In the genomic region with DNA sequence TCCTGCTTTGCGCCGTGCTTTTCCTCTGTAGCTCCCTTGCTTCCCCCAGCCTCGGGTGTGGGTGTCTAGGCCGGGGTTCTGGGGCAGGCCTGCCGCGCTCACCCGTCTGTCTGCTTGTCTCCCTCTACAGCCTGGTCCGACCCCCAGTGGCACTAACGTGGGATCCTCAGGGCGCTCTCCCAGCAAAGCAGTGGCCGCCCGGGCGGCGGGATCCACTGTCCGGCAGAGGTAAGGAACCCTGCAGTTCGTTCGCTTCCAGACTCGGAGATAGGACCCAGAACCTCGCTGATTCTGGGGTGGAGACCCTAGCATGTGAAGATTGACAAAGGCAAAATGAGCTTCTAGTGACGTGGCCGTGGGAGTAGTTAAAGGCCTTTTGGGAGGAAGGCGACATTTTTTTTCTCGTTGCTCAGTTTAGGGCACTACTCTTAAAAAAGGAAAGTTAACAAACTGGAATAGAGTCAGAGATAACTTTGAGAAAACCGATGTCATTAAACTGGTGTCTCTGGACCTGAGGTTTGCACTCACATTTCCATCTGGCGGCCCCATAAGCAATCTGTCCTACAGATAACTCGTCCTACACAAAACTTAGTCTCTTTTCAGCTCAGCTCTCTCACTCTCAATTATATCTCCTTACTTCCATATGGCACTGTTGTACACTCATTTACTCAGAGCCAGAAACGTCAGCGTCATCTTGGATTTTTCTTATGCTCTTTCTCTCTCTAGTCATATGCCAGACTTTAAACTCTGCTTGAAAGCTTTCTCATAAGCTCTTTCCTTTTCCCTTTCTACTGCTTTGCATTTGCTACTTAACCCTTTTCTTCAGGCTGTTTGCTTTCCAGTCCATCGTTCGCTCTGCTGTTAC, we compare ENCODE assay signal across 8 cellular contexts. TPM values are rescaled to one million over a fixed set of nuclear protein-coding genes. Genes with fewer than 3 reads are reported as not detected.
A peak's percentile ranks its signal among the peaks of the same experiment; 100 is the strongest.
DNase-seq lines count a peak whose midpoint lies in the region; ATAC-seq and TF ChIP-seq lines count a peak whose summit lies in the region.

No MANE protein-coding gene starts in this region.

- intact Hi-C loops in CD4-positive, alpha-beta T cell (cut with DNase I, micrococcal nuclease) = loop anchor here (5.0 kb wide), 7 partner anchors 35 to 1375 kb away; partner anchors contain the start of genes ANKS6 (in 1 of the 2), ERP44 (in 1 of the 2), INVS (in 1 of the 2) and TEX10 (in 1 of the 2)

- POLR2A ChIA-PET in CD4-positive, alpha-beta T cell (lab: Charles Lee) = interaction anchor here (0.6 to 2.7 kb wide), 14 partner anchors 9 to 1589 kb away, joined by 3 to 19 read pairs (median 4); partner anchors contain the start of genes NCBP1, NR4A3, TBC1D2 and TSTD2

- peak; percentile 2 for ATAC-seq in CD4-positive, alpha-beta T cell (ENCODE audit: poor library complexity)
- peak; percentile 26 for ATAC-seq in GM21360 (IDR thresholded peaks at IDR 0.05; ENCODE audit: unreplicated experiment)

- peaks cover 83% of the 10 kb centered on the region for H3K36me3 Mint-ChIP-seq in CD4-positive, alpha-beta T cell (ENCODE audit: low read depth)

- peak overlapping the region; percentile 95 for H3K4me3 ChIP-seq in coronary artery
- H3K4me3 ChIP-seq in mononuclear cell (ENCODE audit: low read length) = peak overlapping the region; percentile 74

- H3K9me3 Mint-ChIP-seq in CD4-positive, alpha-beta T cell = no peaks in the 10 kb centered on the region

- peaks cover 51% of the 10 kb centered on the region for H3K36me3 ChIP-seq in KOPT-K1 (ENCODE audit: insufficient read depth, low read length)

- peak overlapping the region; percentile 99 for H3K27ac Mint-ChIP-seq in CD4-positive, alpha-beta T cell

- H3K4me3 Mint-ChIP-seq in CD4-positive, alpha-beta T cell = peak overlapping the region; percentile 98

- CTCF ChIA-PET in CD4-positive, alpha-beta T cell (lab: Charles Lee) = interaction anchor here (2.5 kb wide), 1 partner anchor 9 kb away, joined by 19 read pairs; no protein-coding TSS in a partner anchor

- no peaks in the 10 kb centered on the region for H3K9me3 ChIP-seq in CD4-positive, alpha-beta T cell (ENCODE audit: control insufficient read depth, low read length)
- H3K9me3 ChIP-seq in KOPT-K1 (ENCODE audit: insufficient read depth, low read length, poor library complexity, severe bottlenecking) (no peaks in the 10 kb centered on the region), mononuclear cell (ENCODE audit: low read depth, low read length) (no peaks in the 10 kb centered on the region)

- no peak for DNase-seq in CD4-positive, alpha-beta T cell
- DNase-seq in coronary artery (ENCODE audit: low spot score) = no peak
- no peak for DNase-seq in NCI-H187 (lab: John Stamatoyannopoulos, UW)
- DNase-seq in SW480 (ENCODE audit: low spot score) = no peak
- no peak for DNase-seq in germinal center (ENCODE audit: low spot score)

- peaks cover 36% of the 10 kb centered on the region for H3K4me1 ChIP-seq in mononuclear cell (ENCODE audit: insufficient read depth, low read length)

- H3K27ac ChIP-seq in CD4-positive, alpha-beta T cell (ENCODE audit: low read depth, low read length) = peak overlapping the region; percentile 89
- H3K27ac ChIP-seq in KOPT-K1 (ENCODE audit: low read depth, low read length, poor library complexity, severe bottlenecking) = peak overlapping the region; percentile 92
- H3K27ac ChIP-seq in coronary artery = peak overlapping the region; percentile 80 to 91

- H3K27me3 Mint-ChIP-seq in CD4-positive, alpha-beta T cell = no peaks in the 10 kb centered on the region

- no peaks in the 10 kb centered on the region for H3K27me3 ChIP-seq in CD4-positive, alpha-beta T cell (ENCODE audit: control insufficient read depth, insufficient read depth, low read length)
- no peaks in the 10 kb centered on the region for H3K27me3 ChIP-seq in mononuclear cell (ENCODE audit: insufficient read depth, low read length)

- no peak for TF ChIP-seq CTCF in CD4-positive, alpha-beta T cell (IDR thresholded peaks at IDR 0.05)
- no peak for TF ChIP-seq CTCF in coronary artery (IDR thresholded peaks at IDR 0.05)

- H3K4me1 Mint-ChIP-seq in CD4-positive, alpha-beta T cell (ENCODE audit: low read depth) = peaks cover 76% of the 10 kb centered on the region

RNA-seq across cellular contexts. Expression of gene SEC61B, which starts 0.6 kb away (rescaled TPM):
- total RNA-seq in CD4-positive, alpha-beta T cell = 10 to 100 TPM; 83.4 to 84.2 TPM
- total RNA-seq in mononuclear cell = 48.6 TPM

RNA-seq across cellular contexts. Expression of gene ALG2, which starts 0.9 kb away (rescaled TPM):
- 10 to 100 TPM; 18.1 to 19.9 TPM for total RNA-seq in CD4-positive, alpha-beta T cell
- 24.5 TPM for total RNA-seq in mononuclear cell
